11 cellular contexts compared by ENCODE assay signal in the genomic region with DNA sequence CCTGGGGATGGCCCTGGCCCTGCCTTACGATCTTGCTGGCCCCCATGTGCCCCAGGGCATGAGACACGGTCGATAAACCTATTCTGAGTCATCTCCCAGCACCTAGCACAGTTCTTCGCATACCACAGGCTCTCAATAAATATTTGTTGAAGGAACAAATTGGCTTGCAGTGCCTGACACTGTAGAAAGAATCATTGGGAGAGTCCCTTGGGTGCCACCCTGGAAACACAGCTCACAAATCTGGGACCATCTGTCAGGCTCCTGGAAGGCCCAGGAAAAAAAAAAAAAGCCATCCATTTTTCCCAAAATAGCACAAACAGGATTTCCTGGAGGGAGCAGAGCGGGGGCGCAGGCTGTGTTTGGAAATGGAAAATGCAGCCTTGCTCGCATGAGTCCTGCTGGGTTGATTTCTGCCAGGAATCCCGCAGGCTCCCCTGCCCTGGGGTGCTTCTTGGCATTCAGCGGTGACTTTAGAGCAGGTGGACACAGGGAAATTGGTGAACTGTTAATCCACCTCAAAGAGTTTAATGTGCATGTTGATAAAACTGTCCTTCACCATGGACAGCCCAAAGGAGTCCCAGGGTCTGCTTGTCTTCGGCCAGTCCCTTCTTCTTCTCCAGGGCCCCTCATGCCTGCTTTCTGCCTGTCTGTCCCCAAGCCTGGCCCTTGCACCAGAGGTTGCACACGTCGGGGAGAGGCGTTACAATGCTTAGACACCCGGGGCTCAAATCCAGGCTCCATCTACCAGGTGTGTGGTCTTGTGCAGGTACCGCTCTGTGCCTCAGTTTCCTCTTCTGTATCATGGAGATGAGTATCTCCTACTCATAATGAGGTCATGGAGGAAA.
DNase-seq lines count a peak whose midpoint lies in the region; ATAC-seq and TF ChIP-seq lines count a peak whose summit lies in the region.
"Had no signal": no experiment of that assay in that cellular context is flagged by ENCODE, and none has a peak within 500 bp of the region (broad histone marks: within the 10 kb centered on the region; RNA-seq: fewer than 3 reads in every experiment).

No MANE protein-coding gene starts in this region.

- intact Hi-C loops in Caco-2 (cut with micrococcal nuclease; ENCODE audit: unreplicated experiment): loop anchor here (1.0 to 2.0 kb wide), 2 partner anchors 44 to 112 kb away; no protein-coding TSS in a partner anchor

- BruUV-seq in Caco-2 (replicated peaks; lab: Mats Ljungman, UMichigan): TSS peak; percentile 84

- H3K36me3 Mint-ChIP-seq in Caco-2 (ENCODE audit: insufficient read depth, unreplicated experiment): peaks cover 6% of the 10 kb centered on the region
- no peaks in the 10 kb centered on the region for H3K36me3 Mint-ChIP-seq in naive thymus-derived CD8-positive, alpha-beta T cell

- no peak for TF ChIP-seq CTCF in Caco-2 (IDR thresholded peaks at IDR 0.05; ENCODE audit: insufficient read depth in 1 of 2, low read depth in 1 of 2, low read length in 1 of 2, severe bottlenecking in 1 of 2, unreplicated experiment in 1 of 2)

- no peaks in the 10 kb centered on the region for H3K27me3 Mint-ChIP-seq in Caco-2 (ENCODE audit: insufficient read depth, unreplicated experiment)
- H3K27me3 Mint-ChIP-seq in naive thymus-derived CD8-positive, alpha-beta T cell: peaks cover 0 to 4% (median 0%) of the 10 kb centered on the region in 5 donors

- H3K27ac Mint-ChIP-seq in Caco-2 (ENCODE audit: unreplicated experiment): peak overlapping the region; percentile 100
- H3K27ac Mint-ChIP-seq in naive thymus-derived CD8-positive, alpha-beta T cell: no peak overlapping the region

- DNase-seq in Caco-2 (peak; percentile 83 to 88), NCI-H1694 (lab: John Stamatoyannopoulos, UW) (peak; percentile 83), cerebellar nuclear complex (lab: John Stamatoyannopoulos, UW) (peak; percentile 17 to 24), mucosa of gallbladder (ENCODE audit: low spot score) (peak; percentile 69)
- no peak for DNase-seq in naive thymus-derived CD8-positive, alpha-beta T cell
- DNase-seq: GDM1, KG1, T-helper 2 cell had no signal

- no peak overlapping the region for H3K4me3 ChIP-seq in Caco-2 (ENCODE audit: low read depth, low read length)

- CTCF ChIA-PET in Caco-2 (lab: Charles Lee): interaction anchor here (0.7 kb wide), 1 partner anchor 52 kb away, joined by 4 read pairs; no protein-coding TSS in a partner anchor

- H3K27me3 ChIP-seq in Caco-2 (replicated peaks; ENCODE audit: control insufficient read depth, insufficient read depth, low read length): no peaks in the 10 kb centered on the region

- no peaks in the 10 kb centered on the region for H3K36me3 ChIP-seq in Caco-2 (ENCODE audit: control insufficient read depth, insufficient read depth, low read length)

- peaks cover 65% of the 10 kb centered on the region for H3K4me1 ChIP-seq in Caco-2

- no peak for ATAC-seq in naive thymus-derived CD8-positive, alpha-beta T cell
- no peak for ATAC-seq in GM19455 (IDR thresholded peaks at IDR 0.05; ENCODE audit: unreplicated experiment)
- no peak for ATAC-seq in GM19351 (IDR thresholded peaks at IDR 0.05; ENCODE audit: unreplicated experiment)
- no peak for ATAC-seq in HG03280 (IDR thresholded peaks at IDR 0.05; ENCODE audit: unreplicated experiment)

- H3K9me3 ChIP-seq in Caco-2: no peaks in the 10 kb centered on the region

- peak overlapping the region; percentile 44 for H3K4me3 Mint-ChIP-seq in Caco-2 (ENCODE audit: unreplicated experiment)
- H3K4me3 Mint-ChIP-seq in naive thymus-derived CD8-positive, alpha-beta T cell: no peak overlapping the region

- POLR2A ChIA-PET in Caco-2 (lab: Charles Lee): interaction anchor here (0.7 to 1.0 kb wide), 3 partner anchors 12 to 222 kb away, joined by 3 to 6 read pairs (median 3); no protein-coding TSS in a partner anchor
- POLR2A ChIA-PET in naive thymus-derived CD8-positive, alpha-beta T cell (lab: Charles Lee): no interaction called here

- H3K4me1 Mint-ChIP-seq in Caco-2 (ENCODE audit: low read depth, unreplicated experiment): peaks cover 46% of the 10 kb centered on the region
- no peaks in the 10 kb centered on the region for H3K4me1 Mint-ChIP-seq in naive thymus-derived CD8-positive, alpha-beta T cell

- peaks cover 15% of the 10 kb centered on the region for H3K9me3 Mint-ChIP-seq in Caco-2 (ENCODE audit: unreplicated experiment)
- peaks cover 0 to 4% (median 0%) of the 10 kb centered on the region in 9 donors for H3K9me3 Mint-ChIP-seq in naive thymus-derived CD8-positive, alpha-beta T cell

Comparison
In these comparisons a context has a peak if more than half of its experiments do, and no peak if none do; other contexts are left out.
1. DNase-seq: peak in Caco-2 (2 of 2), NCI-H1694 (single experiment), cerebellar nuclear complex (2 of 2) and mucosa of gallbladder (single experiment); none in naive thymus-derived CD8-positive, alpha-beta T cell (0 of 10).